Comparison of ENCODE assay signal across 7 cellular contexts in the genomic region with DNA sequence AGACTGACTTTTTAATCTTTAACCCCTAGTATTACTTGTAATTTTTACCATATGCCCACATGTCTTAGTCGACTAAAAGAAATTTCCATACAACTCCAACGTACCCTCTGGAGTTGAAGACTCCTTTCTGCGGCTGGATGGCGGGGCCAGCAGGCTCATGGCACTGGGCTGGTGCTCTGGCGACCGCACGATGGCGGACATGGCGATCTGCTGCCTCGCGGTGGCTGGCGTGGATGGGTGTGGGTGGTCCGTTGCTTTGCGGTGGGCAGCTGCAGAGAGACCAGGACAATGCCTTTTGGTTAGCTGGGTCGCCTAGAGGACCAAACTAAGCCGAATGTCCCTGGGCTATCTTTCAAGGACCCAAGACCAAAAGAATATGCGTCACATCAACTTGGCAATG.
"Had no signal": no experiment of that assay in that cellular context is flagged by ENCODE, and none has a peak within 500 bp of the region (broad histone marks: within the 10 kb centered on the region; RNA-seq: fewer than 3 reads in every experiment).

No MANE protein-coding gene starts in this region.

- H3K9me3 Mint-ChIP-seq: HFFc6 had no signal

- H3K27ac Mint-ChIP-seq: HFFc6 had no signal

- H3K4me3 Mint-ChIP-seq: HFFc6 had no signal

- H3K9me3 ChIP-seq: HAP-1 had no signal

- ATAC-seq: HCT116 had no signal

- H2AFZ ChIP-seq: GM23248 had no signal

- H3K4me3 ChIP-seq: GM23248, HAP-1 had no signal

- H3K27ac ChIP-seq: GM23248 had no signal

- DNase-seq: GM23248, GOT3, H7, HFFc6, IMR-90 had no signal

- H3K9ac ChIP-seq: GM23248 had no signal

- H3K4me1 ChIP-seq: HAP-1 had no signal
